Comparison of ENCODE assay signal across 17 cellular contexts in the genomic region with DNA sequence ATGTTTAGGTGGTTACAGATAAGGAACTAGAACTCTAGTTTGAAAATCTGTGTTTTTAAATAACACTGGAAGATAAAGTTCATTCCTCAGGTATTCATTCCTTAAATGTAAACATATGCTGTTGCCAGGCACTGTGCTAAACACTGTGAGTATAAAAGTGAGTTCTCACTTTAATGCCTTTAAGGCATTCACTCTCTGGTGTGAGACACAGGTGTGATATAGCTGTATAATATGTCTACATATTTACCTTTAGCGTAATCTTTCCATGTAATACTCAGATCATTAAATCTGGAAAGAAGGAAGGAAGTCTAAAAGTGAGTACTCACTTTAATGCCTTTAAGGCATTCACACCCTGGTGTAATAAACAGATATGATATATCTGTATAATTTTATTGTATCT.
"Had no signal": no experiment of that assay in that cellular context is flagged by ENCODE, and none has a peak within 500 bp of the region (broad histone marks: within the 10 kb centered on the region; RNA-seq: fewer than 3 reads in every experiment).

No MANE protein-coding gene starts in this region.

- H3K9me3 ChIP-seq: SJCRH30 had no signal

- DNase-seq: IMR-90, Karpas-422, KG1, MG63, NCI-H1092, NCI-H1105 treated with DMSO at 0.1 percent for 48 hours, NCI-H1417 treated with DMSO at 0.1 percent for 48 hours, NCI-H1694 treated with DMSO at 0.1 percent for 48 hours, NCI-H1930, NCI-H2081, NCI-H2107, NCI-H524, NCI-H526 treated with DMSO at 0.1 percent for 48 hours, SHP77 treated with DMSO at 0.1 percent for 48 hours had no signal

- ATAC-seq: Right ventricle myocardium inferior, SK-N-SH treated with all-trans-retinoic acid at 6 μM for 48 hours had no signal

- H3K27me3 ChIP-seq: MG63, SJCRH30 had no signal

- H3K4me3 ChIP-seq: MG63, SJCRH30 had no signal

- H3K36me3 ChIP-seq: MG63, SJCRH30 had no signal
